Comparison of ENCODE assay signal across 9 cellular contexts in genomic region chr7:129054438-129055293, GRCh38. TPM values are rescaled to one million over a fixed set of nuclear protein-coding genes. Genes with fewer than 3 reads are reported as not detected.
A peak's percentile ranks its signal among the peaks of the same experiment; 100 is the strongest.
DNase-seq lines count a peak whose midpoint lies in the region; ATAC-seq, FAIRE-seq and TF ChIP-seq lines count a peak whose summit lies in the region.
"Had no signal": no experiment of that assay in that cellular context is flagged by ENCODE, and none has a peak within 500 bp of the region (broad histone marks: within the 10 kb centered on the region; RNA-seq: fewer than 3 reads in every experiment).

TNPO3 (minus strand) TSS chr7:129055111; CDS start chr7:129054770, 341 bp downstream.

- H3K9me3 ChIP-seq in keratinocyte (ENCODE audit: control insufficient read depth, low read depth, low read length), result no peaks in the 10 kb centered on the region

- peak within 1 kb of the TSS; percentile 95 for H3K4me2 ChIP-seq in keratinocyte (ENCODE audit: control insufficient read depth, extremely low read depth, insufficient read depth, low read depth, low read length)

- H3K4me1 ChIP-seq in keratinocyte (ENCODE audit: control insufficient read depth, extremely low read depth, insufficient read depth, low read length), result peaks cover 13% of the 10 kb centered on the region

- peaks cover 46% of the 10 kb centered on the region for H3K79me2 ChIP-seq in keratinocyte (ENCODE audit: control insufficient read depth, insufficient read depth, low read length)

- TF ChIP-seq CTCF in AG09319 (IDR thresholded peaks at IDR 0.05; ENCODE audit: low read depth, low read length) (no peak), keratinocyte (optimal IDR thresholded peaks at IDR 0.05 in 1 of 3, IDR thresholded peaks at IDR 0.05 in 1 of 3, conservative IDR thresholded peaks at IDR 0.05 in 1 of 3; ENCODE audit: extremely low read depth in 1 of 3, insufficient read depth in 2 of 3, low read length in 3 of 3) (peak in 1 of 3 experiments; percentile 6)

- H3K36me3 ChIP-seq in keratinocyte (ENCODE audit: control insufficient read depth in 2 of 2, extremely low read depth in 1 of 2, insufficient read depth in 2 of 2, low read length in 2 of 2), result no peaks in the 10 kb centered on the region

- peak within 1 kb of the TSS; percentile 99 for H3K27ac ChIP-seq in keratinocyte (ENCODE audit: control insufficient read depth, insufficient read depth, low read length)

- dilution Hi-C loops in keratinocyte (cut with MboI; ENCODE audit: extremely low pct_ligation_motif_present, low sequenced_read_pairs), result no loop called here

- peak within 1 kb of the TSS; percentile 96 for H3K9ac ChIP-seq in keratinocyte (ENCODE audit: control insufficient read depth, extremely low read depth, insufficient read depth, low read length)

- no peaks in the 10 kb centered on the region for H3K9me1 ChIP-seq in keratinocyte (ENCODE audit: control insufficient read depth, extremely low read depth, insufficient read depth, low read length)

- FAIRE-seq in keratinocyte (lab: Jason Lieb, UNC), result peak; percentile 69
- FAIRE-seq: endometrium had no signal

- H2AFZ ChIP-seq in keratinocyte (ENCODE audit: control insufficient read depth, low read length), result peak within 1 kb of the TSS; percentile 91

- peak; percentile 71 for DNase-seq in AG09319 (ENCODE audit: extremely low read depth, low read depth)
- DNase-seq in NCI-H446 (lab: John Stamatoyannopoulos, UW), result peak; percentile 77 to 91
- peak; percentile 96 for DNase-seq in cerebellar cortex (ENCODE audit: low spot score)
- peak; percentile 53 for DNase-seq in keratinocyte (ENCODE audit: low read depth, low spot score)
- DNase-seq in stimulated activated CD4-positive, alpha-beta T cell treated with anti-CD3 and anti-CD28 coated beads, Interleukin-15, amount 100 ng/mL, for 1 hour (ENCODE audit: low read depth in 1 of 2, low spot score in 1 of 2), result peak; percentile 78 to 85

- peaks cover 2% of the 10 kb centered on the region for H4K20me1 ChIP-seq in keratinocyte (ENCODE audit: control insufficient read depth, extremely low read depth, insufficient read depth, low read length)

- ATAC-seq in GM19023 (IDR thresholded peaks at IDR 0.05; ENCODE audit: unreplicated experiment) (peak; percentile 85), HG03280 (IDR thresholded peaks at IDR 0.05; ENCODE audit: unreplicated experiment) (peak; percentile 77)
- ATAC-seq in activated CD4-positive, CD25-positive, alpha-beta regulatory T cell treated with anti-CD3 and anti-CD28 coated beads, Interleukin-2, amount 50 U/mL, for 24 hours, result peak; percentile 88 to 90

- peak within 1 kb of the TSS; percentile 86 to 96 (median 89) for H3K4me3 ChIP-seq in keratinocyte (ENCODE audit: control insufficient read depth in 2 of 3, extremely low read depth in 1 of 3, insufficient read depth in 2 of 3, low read depth in 1 of 3, low read length in 3 of 3)

- H3K27me3 ChIP-seq in keratinocyte (ENCODE audit: control insufficient read depth, extremely low read depth, insufficient read depth, low read length), result no peaks in the 10 kb centered on the region

RNA-seq across cellular contexts. Expression of gene TNPO3, which starts in this region (rescaled TPM):
- 28.8 to 45.3 TPM (median 35.1 TPM) in 3 replicates for polyA plus RNA-seq in keratinocyte
- 12.2 TPM for polyA plus RNA-seq in keratinocyte (2011; ENCODE audit: low read depth)
- polyA plus RNA-seq in keratinocyte (2011; cell fraction: cytosol; rRNA removed), result 29.4 and 39.6 TPM in 2 replicates
- 48.3 and 50.8 TPM in 2 replicates for polyA plus RNA-seq in keratinocyte (2011; cell fraction: nucleus; rRNA removed)
- polyA plus RNA-seq in keratinocyte (2012; ENCODE audit: low replicate concordance), result 19.6 and 39.5 TPM in 2 replicates
- 57.3 to 82.2 TPM (median 69.4 TPM) in 3 replicates for polyA minus RNA-seq in keratinocyte
- polyA minus RNA-seq in keratinocyte (2011; cell fraction: cytosol; rRNA and poly(A)+ RNA removed), result 28.8 TPM
- 40.7 and 67.1 TPM in 2 replicates for polyA minus RNA-seq in keratinocyte (2011; cell fraction: nucleus; rRNA and poly(A)+ RNA removed)

Comparison
In these comparisons a context has a peak if more than half of its experiments do, and no peak if none do; other contexts are left out.
1. Peak in every context shown above with its lines: DNase-seq, ATAC-seq, H3K4me3 ChIP-seq and H3K27ac ChIP-seq.